Comparison of ENCODE assay signal across 21 cellular contexts in the genomic region with DNA sequence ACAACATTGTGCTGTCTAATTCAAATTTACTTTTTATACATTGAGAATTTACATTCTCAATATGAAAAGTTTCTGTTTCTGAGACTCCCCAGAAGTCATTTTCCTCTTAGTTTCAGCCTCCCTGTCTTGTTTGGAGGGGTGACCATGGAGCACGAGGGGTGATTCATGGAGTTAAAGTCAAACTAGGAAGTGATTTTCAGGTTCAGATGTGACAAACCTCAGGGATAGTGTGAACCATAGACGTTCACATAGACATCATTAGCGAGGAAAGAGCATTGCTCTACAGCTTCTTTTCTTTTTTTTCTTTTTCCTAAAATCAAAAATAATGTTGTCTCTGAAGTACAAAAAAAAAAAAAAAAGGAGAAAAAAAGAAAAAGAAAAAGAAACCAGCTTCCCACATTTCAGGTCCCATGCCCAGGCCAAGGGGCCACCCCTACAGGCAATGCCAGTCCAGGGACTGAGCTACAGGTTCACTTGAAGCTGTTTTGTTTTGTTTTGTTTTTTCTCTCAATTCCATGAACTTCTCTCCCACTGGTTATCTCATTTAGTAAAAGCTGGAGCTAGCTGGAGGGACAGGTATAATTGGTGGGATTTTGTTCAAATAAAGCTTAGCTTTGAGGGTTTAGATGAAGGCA. TPM values are rescaled to one million over a fixed set of nuclear protein-coding genes. Genes with fewer than 3 reads are reported as not detected.
DNase-seq lines count a peak whose midpoint lies in the region; ATAC-seq and TF ChIP-seq lines count a peak whose summit lies in the region.
"Had no signal": no experiment of that assay in that cellular context is flagged by ENCODE, and none has a peak within 500 bp of the region (broad histone marks: within the 10 kb centered on the region; RNA-seq: fewer than 3 reads in every experiment).

No MANE protein-coding gene starts in this region.

- H3K36me3 Mint-ChIP-seq in T-helper 1 cell treated with Interleukin-12 subunit alpha and Interleukin-12 subunit beta and Interleukin-4 antibody, amounts not matched to agents 30 μg/mL and 1 μg/mL, for 36 hours (ENCODE audit: low read depth): peaks cover 6% of the 10 kb centered on the region
- no peaks in the 10 kb centered on the region for H3K36me3 Mint-ChIP-seq in mesothelial cell of epicardium
- H3K36me3 Mint-ChIP-seq: type B pancreatic cell had no signal

- peaks cover 19% of the 10 kb centered on the region for H3K4me1 Mint-ChIP-seq in T-helper 1 cell treated with Interleukin-12 subunit alpha and Interleukin-12 subunit beta and Interleukin-4 antibody, amounts not matched to agents 30 μg/mL and 1 μg/mL, for 36 hours (ENCODE audit: low read depth)
- H3K4me1 Mint-ChIP-seq in mesothelial cell of epicardium: peaks cover 16% of the 10 kb centered on the region

- DNase-seq in T-helper 1 cell: no peak
- peak; percentile 37 for DNase-seq in stimulated activated CD4-positive, alpha-beta T cell treated with anti-CD3 and anti-CD28 coated beads, Interleukin-1b, Interleukin-23, amount 100 ng/mL, for 48 hours
- DNase-seq in stimulated activated CD4-positive, alpha-beta T cell treated with anti-CD3 and anti-CD28 coated beads, Interleukin-2, amount 100 ng/mL, for 24 hours: no peak
- no peak for DNase-seq in mesothelial cell of epicardium (ENCODE audit: low spot score in 2 of 2, unreplicated experiment in 2 of 2)
- DNase-seq in epidermal melanocyte (ENCODE audit: insufficient read length, low spot score): no peak
- DNase-seq in HCEC 1CT: no peak
- DNase-seq: brain microvascular endothelial cell; glutamatergic neuron; H7; NCI-H1048; NCI-H1930; NCI-H345; PC-9; SIG-M5; stimulated activated CD4-positive, alpha-beta T cell treated with anti-CD3 and anti-CD28 coated beads, Interleukin-2, amount 100 ng/mL, for 48 hours; WERI-Rb-1 had no signal

- H3K4me3 Mint-ChIP-seq in T-helper 1 cell treated with Interleukin-12 subunit alpha and Interleukin-12 subunit beta and Interleukin-4 antibody, amounts not matched to agents 30 μg/mL and 1 μg/mL, for 36 hours: no peak overlapping the region
- no peak overlapping the region for H3K4me3 Mint-ChIP-seq in mesothelial cell of epicardium
- H3K4me3 Mint-ChIP-seq: neural crest cell, type B pancreatic cell had no signal

- H3K27ac Mint-ChIP-seq in T-helper 1 cell treated with Interleukin-12 subunit alpha and Interleukin-12 subunit beta and Interleukin-4 antibody, amounts not matched to agents 30 μg/mL and 1 μg/mL, for 36 hours: peak overlapping the region; percentile 64
- peak overlapping the region; percentile 16 for H3K27ac Mint-ChIP-seq in mesothelial cell of epicardium
- H3K27ac Mint-ChIP-seq: progenitor cell of endocrine pancreas, type B pancreatic cell had no signal

- ATAC-seq in HG02852 (IDR thresholded peaks at IDR 0.05; ENCODE audit: unreplicated experiment): no peak

- H3K27me3 Mint-ChIP-seq in T-helper 1 cell treated with Interleukin-12 subunit alpha and Interleukin-12 subunit beta and Interleukin-4 antibody, amounts not matched to agents 30 μg/mL and 1 μg/mL, for 36 hours (ENCODE audit: low read depth): no peaks in the 10 kb centered on the region
- H3K27me3 Mint-ChIP-seq in mesothelial cell of epicardium (ENCODE audit: low read depth): no peaks in the 10 kb centered on the region
- H3K27me3 Mint-ChIP-seq: progenitor cell of endocrine pancreas, type B pancreatic cell had no signal

- TF ChIP-seq CTCF in mesothelial cell of epicardium (IDR thresholded peaks at IDR 0.05; ENCODE audit: unreplicated experiment): no peak

- H3K9me3 Mint-ChIP-seq in T-helper 1 cell treated with Interleukin-12 subunit alpha and Interleukin-12 subunit beta and Interleukin-4 antibody, amounts not matched to agents 30 μg/mL and 1 μg/mL, for 36 hours: no peaks in the 10 kb centered on the region
- no peaks in the 10 kb centered on the region for H3K9me3 Mint-ChIP-seq in mesothelial cell of epicardium
- H3K9me3 Mint-ChIP-seq: neural crest cell, type B pancreatic cell had no signal

RNA-seq across cellular contexts. Expression of a gene that starts 18.1 kb away (rescaled TPM):
- total RNA-seq in mesothelial cell of epicardium: 19.6 to 23.2 TPM (median 21.2 TPM) in 3 replicates
